9 cellular contexts compared by ENCODE assay signal in genomic region chr16:87435399-87436224, GRCh38. TPM values are rescaled to one million over a fixed set of nuclear protein-coding genes. Genes with fewer than 3 reads are reported as not detected.
DNase-seq lines count a peak whose midpoint lies in the region; TF ChIP-seq lines count a peak whose summit lies in the region.
"Had no signal": no experiment of that assay in that cellular context is flagged by ENCODE, and none has a peak within 500 bp of the region (broad histone marks: within the 10 kb centered on the region; RNA-seq: fewer than 3 reads in every experiment).

No MANE protein-coding gene starts in this region.

- H3K27me3 Mint-ChIP-seq in activated T-helper 1 cell treated with anti-CD3 and anti-CD28 coated beads, Interleukin-12 subunit alpha, Interleukin-12 subunit beta, Interleukin-2, Interleukin-4 antibody, amounts not matched to agents 30 ng/mL and 10 ng/mL and 1 ng/mL, durations not matched to agents 14 hours and 24 hours and 36 hours (ENCODE audit: insufficient read depth): peaks cover 17% of the 10 kb centered on the region

- no peak for TF ChIP-seq RAD21 in liver (IDR thresholded peaks at IDR 0.05)

- H3K4me3 Mint-ChIP-seq in activated T-helper 1 cell treated with anti-CD3 and anti-CD28 coated beads, Interleukin-12 subunit alpha, Interleukin-12 subunit beta, Interleukin-2, Interleukin-4 antibody, amounts not matched to agents 30 ng/mL and 10 ng/mL and 1 ng/mL, durations not matched to agents 14 hours and 24 hours and 36 hours: no peak overlapping the region

- H3K4me3 ChIP-seq in colonic mucosa (no peak overlapping the region), liver (ENCODE audit: low read depth in 1 of 3, low read length in 3 of 3) (no peak overlapping the region), suprapubic skin (peak overlapping the region; percentile 6)

- no peaks in the 10 kb centered on the region for H3K36me3 ChIP-seq in colonic mucosa
- H3K36me3 ChIP-seq in liver (ENCODE audit: control insufficient read depth in 4 of 4, insufficient read depth in 3 of 4, low read depth in 1 of 4, low read length in 3 of 4): peaks cover 4 to 12% (median 9%) of the 10 kb centered on the region in 4 donors
- peaks cover 10% of the 10 kb centered on the region for H3K36me3 ChIP-seq in suprapubic skin

- no peaks in the 10 kb centered on the region for H3K27me3 ChIP-seq in colonic mucosa
- no peaks in the 10 kb centered on the region for H3K27me3 ChIP-seq in liver (ENCODE audit: control insufficient read depth in 4 of 4, insufficient read depth in 4 of 4, low read length in 3 of 4)
- no peaks in the 10 kb centered on the region for H3K27me3 ChIP-seq in suprapubic skin

- no peaks in the 10 kb centered on the region for H3K36me3 Mint-ChIP-seq in activated T-helper 1 cell treated with anti-CD3 and anti-CD28 coated beads, Interleukin-12 subunit alpha, Interleukin-12 subunit beta, Interleukin-2, Interleukin-4 antibody, amounts not matched to agents 30 ng/mL and 10 ng/mL and 1 ng/mL, durations not matched to agents 14 hours and 24 hours and 36 hours (ENCODE audit: low read depth)

- WGBS in liver: 72% methylated on average over 21 of the region's 21 CpGs
- WGBS in suprapubic skin: 68% methylated on average over 18 of the region's 21 CpGs

- TF ChIP-seq POLR2A in suprapubic skin (IDR thresholded peaks at IDR 0.05): no peak

- peaks cover 14% of the 10 kb centered on the region for H3K4me1 Mint-ChIP-seq in activated T-helper 1 cell treated with anti-CD3 and anti-CD28 coated beads, Interleukin-12 subunit alpha, Interleukin-12 subunit beta, Interleukin-2, Interleukin-4 antibody, amounts not matched to agents 30 ng/mL and 10 ng/mL and 1 ng/mL, durations not matched to agents 14 hours and 24 hours and 36 hours (ENCODE audit: low read depth)

- H3K9ac ChIP-seq in colonic mucosa (ENCODE audit: low read depth in 2 of 2, low read length in 2 of 2): no peak overlapping the region
- H3K9ac ChIP-seq in liver (ENCODE audit: low read depth in 1 of 2, low read length in 2 of 2): no peak overlapping the region

- H3K4me1 ChIP-seq in colonic mucosa: no peaks in the 10 kb centered on the region
- H3K4me1 ChIP-seq in liver (ENCODE audit: control insufficient read depth in 4 of 4, insufficient read depth in 4 of 4, low read length in 3 of 4): peaks cover 0 to 10% (median 4%) of the 10 kb centered on the region in 4 donors
- peaks cover 10% of the 10 kb centered on the region for H3K4me1 ChIP-seq in suprapubic skin

- DNase-seq in LHCN-M2 (ENCODE audit: low read depth) (peak; percentile 82), colonic mucosa (no peak), suprapubic skin (ENCODE audit: low spot score in 2 of 2) (no peak), NCI-H2029 (lab: John Stamatoyannopoulos, UW) (no peak), SW 1271 (lab: John Stamatoyannopoulos, UW) (no peak)
- DNase-seq in activated T-helper 1 cell treated with anti-CD3 and anti-CD28 coated beads, Interleukin-12 subunit alpha, Interleukin-12 subunit beta, Interleukin-2, Interleukin-4 antibody, amounts not matched to agents 30 ng/mL and 10 ng/mL and 1 ng/mL, durations not matched to agents 14 hours and 24 hours and 36 hours (ENCODE audit: low spot score): no peak
- DNase-seq: activated CD4-positive, CD25-positive, alpha-beta regulatory T cell treated with anti-CD3 and anti-CD28 coated beads, Interleukin-2, amount 50 U/mL, for 72 hours; NCI-H510A treated with DMSO at 0.1 percent for 48 hours had no signal

- intact Hi-C loops in colonic mucosa (cut with DNase I): no loop called here
- intact Hi-C loops in activated T-helper 1 cell treated with anti-CD3 and anti-CD28 coated beads, Interleukin-12 subunit alpha, Interleukin-12 subunit beta, Interleukin-2, Interleukin-4 antibody, amounts not matched to agents 30 ng/mL and 10 ng/mL and 1 ng/mL, durations not matched to agents 14 hours and 24 hours and 36 hours (cut with micrococcal nuclease): loop anchor here (2.0 kb wide), 3 partner anchors 29 to 57 kb away; partner anchors contain the start of gene ZCCHC14

- TF ChIP-seq EP300 in suprapubic skin (IDR thresholded peaks at IDR 0.05): no peak

- H3K9me3 ChIP-seq in colonic mucosa (no peaks in the 10 kb centered on the region), liver (ENCODE audit: control insufficient read depth in 4 of 4, low read length in 3 of 4) (no peaks in the 10 kb centered on the region), suprapubic skin (no peaks in the 10 kb centered on the region)

- H3K27ac ChIP-seq in colonic mucosa: peak overlapping the region; percentile 11
- H3K27ac ChIP-seq in liver (ENCODE audit: low read depth in 1 of 2, low read length in 2 of 2): peak overlapping the region in 1 of 2 donors; percentile 73
- peak overlapping the region; percentile 27 for H3K27ac ChIP-seq in suprapubic skin

- H3K27ac Mint-ChIP-seq in activated T-helper 1 cell treated with anti-CD3 and anti-CD28 coated beads, Interleukin-12 subunit alpha, Interleukin-12 subunit beta, Interleukin-2, Interleukin-4 antibody, amounts not matched to agents 30 ng/mL and 10 ng/mL and 1 ng/mL, durations not matched to agents 14 hours and 24 hours and 36 hours: no peak overlapping the region

- no peaks in the 10 kb centered on the region for H3K9me3 Mint-ChIP-seq in activated T-helper 1 cell treated with anti-CD3 and anti-CD28 coated beads, Interleukin-12 subunit alpha, Interleukin-12 subunit beta, Interleukin-2, Interleukin-4 antibody, amounts not matched to agents 30 ng/mL and 10 ng/mL and 1 ng/mL, durations not matched to agents 14 hours and 24 hours and 36 hours

- no peak for TF ChIP-seq CTCF in colonic mucosa (IDR thresholded peaks at IDR 0.05)
- TF ChIP-seq CTCF in liver (IDR thresholded peaks at IDR 0.05; ENCODE audit: low read depth, low read length, missing input control): peak; percentile 5
- no peak for TF ChIP-seq CTCF in suprapubic skin (IDR thresholded peaks at IDR 0.05)

TF ChIP-seq in liver, 16 proteins besides CTCF, POLR2A, EP300 and RAD21 (continues in another document):
- TF ChIP-seq, protein P1, sequence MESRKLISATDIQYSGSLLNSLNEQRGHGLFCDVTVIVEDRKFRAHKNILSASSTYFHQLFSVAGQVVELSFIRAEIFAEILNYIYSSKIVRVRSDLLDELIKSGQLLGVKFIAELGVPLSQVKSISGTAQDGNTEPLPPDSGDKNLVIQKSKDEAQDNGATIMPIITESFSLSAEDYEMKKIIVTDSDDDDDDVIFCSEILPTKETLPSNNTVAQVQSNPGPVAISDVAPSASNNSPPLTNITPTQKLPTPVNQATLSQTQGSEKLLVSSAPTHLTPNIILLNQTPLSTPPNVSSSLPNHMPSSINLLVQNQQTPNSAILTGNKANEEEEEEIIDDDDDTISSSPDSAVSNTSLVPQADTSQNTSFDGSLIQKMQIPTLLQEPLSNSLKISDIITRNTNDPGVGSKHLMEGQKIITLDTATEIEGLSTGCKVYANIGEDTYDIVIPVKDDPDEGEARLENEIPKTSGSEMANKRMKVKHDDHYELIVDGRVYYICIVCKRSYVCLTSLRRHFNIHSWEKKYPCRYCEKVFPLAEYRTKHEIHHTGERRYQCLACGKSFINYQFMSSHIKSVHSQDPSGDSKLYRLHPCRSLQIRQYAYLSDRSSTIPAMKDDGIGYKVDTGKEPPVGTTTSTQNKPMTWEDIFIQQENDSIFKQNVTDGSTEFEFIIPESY (IDR thresholded peaks at IDR 0.05): no peak

RNA-seq across cellular contexts. Expression of gene MAP1LC3B, which starts 43.5 kb away (rescaled TPM):
- total RNA-seq in LHCN-M2 (2014; rRNA removed): 25.1 and 35.6 TPM in 2 replicates
- polyA plus RNA-seq in LHCN-M2 (2012): 78.6 TPM
- total RNA-seq in colonic mucosa: 10 to 100 TPM; 45.0 to 83.0 TPM
- 10 to 100 TPM; 10.3 to 14.1 TPM for total RNA-seq in liver
- polyA plus RNA-seq in liver: 10 to 100 TPM; 17.3 to 36.3 TPM
- total RNA-seq in suprapubic skin: 10 to 100 TPM; 57.8 to 82.0 (median 71.3) TPM
- total RNA-seq in activated T-helper 1 cell treated with anti-CD3 and anti-CD28 coated beads, Interleukin-12 subunit alpha, Interleukin-12 subunit beta, Interleukin-2, Interleukin-4 antibody, amounts not matched to agents 30 ng/mL and 10 ng/mL and 1 ng/mL, durations not matched to agents 14 hours and 24 hours and 36 hours: 39.9 and 40.8 TPM in 2 replicates

RNA-seq across cellular contexts. Expression of gene FBXO31, which starts 52.0 kb away (rescaled TPM):
- total RNA-seq in LHCN-M2 (2014; rRNA removed): 24.3 and 32.3 TPM in 2 replicates
- 16.6 TPM for polyA plus RNA-seq in LHCN-M2 (2012)
- 10 to 100 TPM; 35.1 to 52.3 TPM for total RNA-seq in colonic mucosa
- total RNA-seq in liver: 10 to 100 TPM; 14.3 to 30.3 TPM
- polyA plus RNA-seq in liver: 10 to 100 TPM; 13.2 to 21.8 TPM
- total RNA-seq in suprapubic skin: 10 to 100 TPM; 39.9 to 89.3 (median 53.6) TPM
- 40.7 and 41.3 TPM in 2 replicates for total RNA-seq in activated T-helper 1 cell treated with anti-CD3 and anti-CD28 coated beads, Interleukin-12 subunit alpha, Interleukin-12 subunit beta, Interleukin-2, Interleukin-4 antibody, amounts not matched to agents 30 ng/mL and 10 ng/mL and 1 ng/mL, durations not matched to agents 14 hours and 24 hours and 36 hours

RNA-seq across cellular contexts. Expression of gene ZCCHC14, which starts 57.2 kb away (rescaled TPM):
- total RNA-seq in LHCN-M2 (2014; rRNA removed): 3.2 and 4.4 TPM in 2 replicates
- 4.4 TPM for polyA plus RNA-seq in LHCN-M2 (2012)
- 10 to 100 TPM; 24.5 to 24.6 TPM for total RNA-seq in colonic mucosa
- 10 to 100 TPM in 1 of 2 donors, 1 to 10 TPM in 1; 7.1 to 21.7 TPM for total RNA-seq in liver
- 1 to 10 TPM; 6.3 to 8.9 TPM for polyA plus RNA-seq in liver
- total RNA-seq in suprapubic skin: 10 to 100 TPM; 21.8 to 64.0 (median 28.8) TPM
- total RNA-seq in activated T-helper 1 cell treated with anti-CD3 and anti-CD28 coated beads, Interleukin-12 subunit alpha, Interleukin-12 subunit beta, Interleukin-2, Interleukin-4 antibody, amounts not matched to agents 30 ng/mL and 10 ng/mL and 1 ng/mL, durations not matched to agents 14 hours and 24 hours and 36 hours: 9.9 and 11.0 TPM in 2 replicates
